In the genomic region with DNA sequence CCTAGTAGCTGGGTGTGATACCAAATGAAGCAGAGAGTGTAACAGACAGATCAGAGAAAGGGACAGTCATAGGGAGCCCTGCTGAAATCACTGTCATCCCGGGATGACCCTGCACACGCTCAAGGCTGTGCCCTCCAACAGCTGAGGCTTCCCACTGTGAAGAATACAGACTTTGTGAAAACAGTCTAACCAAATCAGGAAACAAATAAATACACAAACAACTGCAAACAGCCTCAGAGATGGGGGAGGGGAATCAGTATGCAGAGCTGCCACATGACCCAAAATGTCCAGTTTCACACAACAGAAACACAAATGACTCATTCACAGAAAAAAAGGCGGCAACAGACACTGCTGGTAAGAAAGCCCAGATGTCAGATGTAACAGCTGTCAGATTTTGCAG, we compare ENCODE assay signal across 15 cellular contexts.
DNase-seq lines count a peak whose midpoint lies in the region; TF ChIP-seq lines count a peak whose summit lies in the region.
"Had no signal": no experiment of that assay in that cellular context is flagged by ENCODE, and none has a peak within 500 bp of the region (broad histone marks: within the 10 kb centered on the region; RNA-seq: fewer than 3 reads in every experiment).

No MANE protein-coding gene starts in this region.

- H3K27me3 ChIP-seq in tibial nerve (no peaks in the 10 kb centered on the region), MM.1S (replicated peaks; ENCODE audit: insufficient read depth, low read length) (peaks cover 20% of the 10 kb centered on the region; the same call in 1 of the 2 replicates)

- H3K36me3 Mint-ChIP-seq in activated CD4-positive, alpha-beta T cell treated with anti-CD3 and anti-CD28 coated beads, Interleukin-2, amount 10 ng/mL, durations not matched to agents 24 days and 14 days (ENCODE audit: low read depth), result no peaks in the 10 kb centered on the region
- H3K36me3 Mint-ChIP-seq: mesothelial cell of epicardium; stimulated activated effector memory CD8-positive, alpha-beta T cell treated with anti-CD3 and anti-CD28 coated beads, Interleukin-12 subunit alpha, Interleukin-12 subunit beta, amount 100 ng/mL, for 72 hours had no signal

- DNase-seq in NCI-H2171 treated with DMSO at 0.1 percent for 48 hours (lab: John Stamatoyannopoulos, UW) (peak; percentile 59), NCI-H2171 (lab: John Stamatoyannopoulos, UW) (no peak), fibroblast of gingiva (ENCODE audit: low read depth) (peak; percentile 63), lower leg skin (ENCODE audit: low spot score in 2 of 2) (peak; percentile 39 to 64), tibial nerve (ENCODE audit: low spot score in 2 of 2) (no peak), MM.1S (no peak), OCI-LY7 (ENCODE audit: low spot score) (no peak)
- no peak for DNase-seq in activated CD4-positive, alpha-beta T cell treated with anti-CD3 and anti-CD28 coated beads, Interleukin-2, amount 10 ng/mL, durations not matched to agents 24 days and 14 days
- DNase-seq: amniotic stem cell, erythroblast, Kasumi-1, NCI-H510A had no signal

- no peaks in the 10 kb centered on the region for H4K20me1 ChIP-seq in MM.1S (ENCODE audit: insufficient read depth, low read length)
- H4K20me1 ChIP-seq in OCI-LY7 (ENCODE audit: insufficient read depth, low read length), result no peaks in the 10 kb centered on the region

- no peaks in the 10 kb centered on the region for H3F3A ChIP-seq in MM.1S (ENCODE audit: insufficient read depth, low read length)

- no peak overlapping the region for H3K27ac Mint-ChIP-seq in activated CD4-positive, alpha-beta T cell treated with anti-CD3 and anti-CD28 coated beads, Interleukin-2, amount 10 ng/mL, durations not matched to agents 24 days and 14 days
- H3K27ac Mint-ChIP-seq: mesothelial cell of epicardium; stimulated activated effector memory CD8-positive, alpha-beta T cell treated with anti-CD3 and anti-CD28 coated beads, Interleukin-12 subunit alpha, Interleukin-12 subunit beta, amount 100 ng/mL, for 72 hours had no signal

- H2AFZ ChIP-seq in MM.1S (ENCODE audit: low read length) (no peak overlapping the region), OCI-LY7 (ENCODE audit: low read length) (no peak overlapping the region)

- TF ChIP-seq POLR2A in lower leg skin (IDR thresholded peaks at IDR 0.05) (no peak), tibial nerve (IDR thresholded peaks at IDR 0.05) (no peak)

- H3K9me3 ChIP-seq in tibial nerve (peaks cover 0 to 5% (median 2%) of the 10 kb centered on the region in 4 donors), MM.1S (replicated peaks; ENCODE audit: insufficient read depth, low read length) (no peaks in the 10 kb centered on the region), OCI-LY7 (ENCODE audit: low read length) (no peaks in the 10 kb centered on the region)

- no TSS peak for BruUV-seq in OCI-LY7 (replicated peaks; lab: Mats Ljungman, UMichigan)

- H3K4me3 ChIP-seq in lower leg skin (ENCODE audit: low read depth, poor library complexity, severe bottlenecking), result no peak overlapping the region
- no peak overlapping the region for H3K4me3 ChIP-seq in tibial nerve
- H3K4me3 ChIP-seq in MM.1S (ENCODE audit: low read length), result no peak overlapping the region
- H3K4me3 ChIP-seq in OCI-LY7 (ENCODE audit: low read depth, low read length, poor library complexity, severe bottlenecking), result no peak overlapping the region

- peaks cover 8% of the 10 kb centered on the region for H3K9me3 Mint-ChIP-seq in activated CD4-positive, alpha-beta T cell treated with anti-CD3 and anti-CD28 coated beads, Interleukin-2, amount 10 ng/mL, durations not matched to agents 24 days and 14 days

- no peaks in the 10 kb centered on the region for H3K9me2 ChIP-seq in MM.1S (replicated peaks; ENCODE audit: insufficient read depth, low read length)
- H3K9me2 ChIP-seq in OCI-LY7 (ENCODE audit: insufficient read depth, low read length), result no peaks in the 10 kb centered on the region

- CTCF ChIA-PET in OCI-LY7 (lab: Charles Lee; ENCODE audit: unreplicated experiment), result no interaction called here

- H3K4me2 ChIP-seq in MM.1S (ENCODE audit: low read depth, low read length) (no peak overlapping the region), OCI-LY7 (ENCODE audit: low read length) (no peak overlapping the region)

- TF ChIP-seq CTCF in lower leg skin (IDR thresholded peaks at IDR 0.05) (no peak), tibial nerve (IDR thresholded peaks at IDR 0.05) (no peak), MM.1S (IDR thresholded peaks at IDR 0.05; ENCODE audit: low read length) (no peak), OCI-LY7 (conservative IDR thresholded peaks at IDR 0.05; ENCODE audit: low read length) (no peak)

- H3K4me1 Mint-ChIP-seq in activated CD4-positive, alpha-beta T cell treated with anti-CD3 and anti-CD28 coated beads, Interleukin-2, amount 10 ng/mL, durations not matched to agents 24 days and 14 days, result no peaks in the 10 kb centered on the region
- H3K4me1 Mint-ChIP-seq: mesothelial cell of epicardium; stimulated activated effector memory CD8-positive, alpha-beta T cell treated with anti-CD3 and anti-CD28 coated beads, Interleukin-12 subunit alpha, Interleukin-12 subunit beta, amount 100 ng/mL, for 72 hours had no signal

- TF ChIP-seq EP300 in tibial nerve (IDR thresholded peaks at IDR 0.05), result no peak

- intact Hi-C loops in lower leg skin (cut with DNase I; ENCODE audit: low total_unique reads), result no loop called here
- intact Hi-C loops in activated CD4-positive, alpha-beta T cell treated with anti-CD3 and anti-CD28 coated beads, Interleukin-2, amount 10 ng/mL, durations not matched to agents 24 days and 14 days (cut with micrococcal nuclease), result no loop called here
- intact Hi-C loops in OCI-LY7 (cut with micrococcal nuclease; ENCODE audit: unreplicated experiment), result no loop called here

- WGBS in lower leg skin, 2 donors, result 25 to 41% methylated on average over 3 of the region's 3 CpGs
- WGBS in tibial nerve, 2 donors, result 21 to 26% methylated on average over 3 of the region's 3 CpGs

- no peak overlapping the region for H3K9ac ChIP-seq in MM.1S (ENCODE audit: low read length)

- H3K27ac ChIP-seq in tibial nerve, result peak overlapping the region in 3 of 4 donors; percentile 1 to 62 (median 39)
- no peak overlapping the region for H3K27ac ChIP-seq in MM.1S (ENCODE audit: low read length)
- no peak overlapping the region for H3K27ac ChIP-seq in OCI-LY7 (ENCODE audit: low read depth, low read length, poor library complexity, severe bottlenecking)
- H3K27ac ChIP-seq: 22Rv1 had no signal

- H3K36me3 ChIP-seq in tibial nerve (no peaks in the 10 kb centered on the region), MM.1S (replicated peaks; ENCODE audit: insufficient read depth, low read length) (no peaks in the 10 kb centered on the region), OCI-LY7 (ENCODE audit: insufficient read depth, low read length) (no peaks in the 10 kb centered on the region)

- H3K79me2 ChIP-seq in MM.1S (ENCODE audit: low read length) (no peaks in the 10 kb centered on the region), OCI-LY7 (ENCODE audit: insufficient read depth, low read depth, low read length) (no peaks in the 10 kb centered on the region)

- no peaks in the 10 kb centered on the region for H3K27me3 Mint-ChIP-seq in activated CD4-positive, alpha-beta T cell treated with anti-CD3 and anti-CD28 coated beads, Interleukin-2, amount 10 ng/mL, durations not matched to agents 24 days and 14 days

- H3K4me3 Mint-ChIP-seq in activated CD4-positive, alpha-beta T cell treated with anti-CD3 and anti-CD28 coated beads, Interleukin-2, amount 10 ng/mL, durations not matched to agents 24 days and 14 days, result no peak overlapping the region
- H3K4me3 Mint-ChIP-seq: mesothelial cell of epicardium; stimulated activated effector memory CD8-positive, alpha-beta T cell treated with anti-CD3 and anti-CD28 coated beads, Interleukin-12 subunit alpha, Interleukin-12 subunit beta, amount 100 ng/mL, for 72 hours had no signal

- peaks cover 0 to 43% (median 3%) of the 10 kb centered on the region in 4 donors for H3K4me1 ChIP-seq in tibial nerve
- H3K4me1 ChIP-seq in MM.1S (ENCODE audit: low read length), result no peaks in the 10 kb centered on the region
- H3K4me1 ChIP-seq in OCI-LY7 (ENCODE audit: insufficient read depth, low read length, poor library complexity, severe bottlenecking), result no peaks in the 10 kb centered on the region

- POLR2A ChIA-PET in OCI-LY7 (lab: Charles Lee), result interaction anchor here (0.7 kb wide), 1 partner anchor 822 kb away, joined by 3 read pairs; no protein-coding TSS in a partner anchor

Comparison
In these comparisons a context has a peak if more than half of its experiments do, and no peak if none do; other contexts are left out.
1. DNase-seq: peak in NCI-H2171 treated with DMSO at 0.1 percent for 48 hours (single experiment), fibroblast of gingiva (single experiment) and lower leg skin (2 of 2); none in NCI-H2171 (single experiment), tibial nerve (0 of 2), MM.1S (single experiment), activated CD4-positive, alpha-beta T cell treated with anti-CD3 and anti-CD28 coated beads, Interleukin-2, amount 10 ng/mL, durations not matched to agents 24 days and 14 days (single experiment) and OCI-LY7 (single experiment).
2. H3K27ac ChIP-seq: peak in tibial nerve (3 of 4); none in MM.1S (single experiment) and OCI-LY7 (single experiment).